1 cellular context compared by ENCODE assay signal in the genomic region with DNA sequence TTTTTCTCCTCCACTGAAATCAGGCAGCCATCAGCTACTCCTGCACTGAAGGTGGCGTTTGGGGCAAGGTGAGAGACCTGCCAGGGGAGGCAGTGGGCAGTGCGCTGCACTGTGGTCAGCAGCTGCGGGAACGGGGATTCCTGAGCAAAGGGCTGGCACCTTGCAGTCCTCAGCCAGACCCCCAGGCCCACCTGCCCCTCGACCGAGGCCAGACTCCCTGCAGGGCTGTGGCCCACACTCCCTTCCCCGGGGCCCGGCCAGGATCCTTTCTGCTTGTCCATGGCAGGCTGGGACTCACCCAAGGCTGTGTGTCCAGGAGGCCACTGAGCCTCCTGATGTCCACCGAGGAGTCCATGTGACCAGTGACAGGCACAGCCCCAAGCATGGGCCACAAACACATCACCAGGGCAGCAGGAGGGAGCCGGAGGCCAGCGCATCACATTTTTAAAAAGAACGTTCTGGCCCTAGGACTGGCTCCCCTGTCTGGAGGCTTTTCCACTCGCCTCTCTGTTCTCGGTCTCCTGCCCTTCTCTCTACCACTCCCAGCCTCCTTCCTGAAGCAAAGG.
TF ChIP-seq lines count a peak whose summit lies in the region.

No MANE protein-coding gene starts in this region.

TF ChIP-seq in HepG2, 621 proteins besides CTCF, POLR2A, EP300 and RAD21:
- no peak for TF ChIP-seq ZFP90 (CRISPR knock-in tag; IDR thresholded peaks at IDR 0.05; ENCODE audit: borderline replicate concordance)
- no peak for TF ChIP-seq MIER3 (CRISPR knock-in tag; IDR thresholded peaks at IDR 0.05; ENCODE audit: borderline replicate concordance)
- peak; percentile 42; the same call in 1 of the 2 replicates for TF ChIP-seq ZNF768 (CRISPR knock-in tag; IDR thresholded peaks at IDR 0.05)
- TF ChIP-seq ZNF24 (IDR thresholded peaks at IDR 0.05) = no peak
